Comparison of ENCODE assay signal across 11 cellular contexts in genomic region chr14:52801014-52801708, GRCh38. TPM values are rescaled to one million over a fixed set of nuclear protein-coding genes. Genes with fewer than 3 reads are reported as not detected.
DNase-seq lines count a peak whose midpoint lies in the region; ATAC-seq, FAIRE-seq and TF ChIP-seq lines count a peak whose summit lies in the region.
"Had no signal": no experiment of that assay in that cellular context is flagged by ENCODE, and none has a peak within 500 bp of the region (broad histone marks: within the 10 kb centered on the region; RNA-seq: fewer than 3 reads in every experiment).

No MANE protein-coding gene starts in this region.

- H3K9ac ChIP-seq in GM12878 (ENCODE audit: control insufficient read depth, insufficient read depth, low read length), result no peak overlapping the region

- no peaks in the 10 kb centered on the region for H3K27me3 Mint-ChIP-seq in MCF 10A (ENCODE audit: insufficient read depth, unreplicated experiment)

- ATAC-seq in GM12878, result peak; percentile 46
- no peak for ATAC-seq in HG02610 (IDR thresholded peaks at IDR 0.05; ENCODE audit: unreplicated experiment)
- ATAC-seq in GM21825 (IDR thresholded peaks at IDR 0.05; ENCODE audit: unreplicated experiment), result no peak
- ATAC-seq: psoas muscle had no signal

- TF ChIP-seq RAD21 in GM12878 (IDR thresholded peaks at IDR 0.05; ENCODE audit: insufficient read depth, low read depth, low read length), result no peak

- in situ Hi-C loops in GM12878 (cut with MboI), result no loop called here

- TF ChIP-seq EP300 in GM12878 (IDR thresholded peaks at IDR 0.05; ENCODE audit: borderline replicate concordance in 1 of 2, control insufficient read depth in 1 of 2, low read depth in 2 of 2, low read length in 2 of 2), result no peak

- H3K27ac Mint-ChIP-seq in MCF 10A (ENCODE audit: low read depth, unreplicated experiment), result peak overlapping the region; percentile 58
- H3K27ac Mint-ChIP-seq: stimulated activated naive CD8-positive, alpha-beta T cell treated with anti-CD3 and anti-CD28 coated beads, Interleukin-15, Interleukin-2, amounts not matched to agents 100 ng/mL and 50 ng/mL, for 24 hours had no signal

- RAD21 ChIA-PET in GM12878 (lab: Charles Lee; ENCODE audit: unreplicated experiment), result no interaction called here

- H3F3A ChIP-seq in PC-9 (ENCODE audit: insufficient read depth, low read depth), result no peaks in the 10 kb centered on the region

- no peaks in the 10 kb centered on the region for H4K20me1 ChIP-seq in GM12878 (ENCODE audit: control insufficient read depth, insufficient read depth)
- no peaks in the 10 kb centered on the region for H4K20me1 ChIP-seq in PC-9 (ENCODE audit: insufficient read depth)

- H3K36me3 ChIP-seq in breast epithelium (no peaks in the 10 kb centered on the region), GM12878 (ENCODE audit: control insufficient read depth in 2 of 2, insufficient read depth in 2 of 2, low read length in 1 of 2) (no peaks in the 10 kb centered on the region), uterus (no peaks in the 10 kb centered on the region), PC-9 (ENCODE audit: low read depth) (no peaks in the 10 kb centered on the region)

- 80% methylated on average over 5 of the region's 5 CpGs for WGBS in GM12878 (ENCODE audit: insufficient coverage, insufficient replicate concordance, low lambda C conversion rate, missing lambda C conversion rate)

- FAIRE-seq in GM12878 (lab: Jason Lieb, UNC), result no peak

- H3K9me3 ChIP-seq in breast epithelium (no peaks in the 10 kb centered on the region), GM12878 (replicated peaks; ENCODE audit: control insufficient read depth, insufficient read depth, low read length) (0 out of 3 replicates have a peak, but pooled peaks cover 2% of the 10 kb centered on the region), uterus (no peaks in the 10 kb centered on the region), PC-9 (ENCODE audit: insufficient read depth, low read depth) (no peaks in the 10 kb centered on the region)
- H3K9me3 ChIP-seq: psoas muscle had no signal

- CTCF ChIA-PET in MCF 10A (lab: Yijun Ruan, JAX), result interaction anchor here (0.6 to 1.4 kb wide), 3 partner anchors 22 to 552 kb away, joined by 3 to 4 read pairs (median 4); no protein-coding TSS in a partner anchor
- CTCF ChIA-PET in GM12878 (lab: Yijun Ruan, JAX), result interaction anchor here (0.9 to 1.6 kb wide), 2 partner anchors 254 to 504 kb away, joined by 3 to 5 read pairs; no protein-coding TSS in a partner anchor
- CTCF ChIA-PET in PC-9 (lab: Charles Lee), result interaction anchor here (0.6 kb wide), 1 partner anchor 164 kb away, joined by 24 read pairs; no protein-coding TSS in a partner anchor

- H3K27me3 ChIP-seq in breast epithelium, result no peaks in the 10 kb centered on the region
- no peaks in the 10 kb centered on the region for H3K27me3 ChIP-seq in GM12878 (replicated peaks in 1 of 2; ENCODE audit: control insufficient read depth in 2 of 2, insufficient read depth in 2 of 2, low read length in 1 of 2)
- no peaks in the 10 kb centered on the region for H3K27me3 ChIP-seq in uterus
- no peaks in the 10 kb centered on the region for H3K27me3 ChIP-seq in PC-9 (ENCODE audit: insufficient read depth, low read depth)

- intact Hi-C loops in MCF 10A (cut with micrococcal nuclease) (no loop called here), breast epithelium (cut with DNase I; ENCODE audit: low total_unique reads) (no loop called here), GM12878 (cut with micrococcal nuclease; ENCODE audit: unreplicated experiment) (no loop called here), uterus (cut with DNase I; ENCODE audit: low total_unique reads) (no loop called here), PC-9 (cut with micrococcal nuclease; ENCODE audit: unreplicated experiment) (no loop called here)

- H3K27ac ChIP-seq in breast epithelium (no peak overlapping the region), GM12878 (ENCODE audit: control insufficient read depth, insufficient read depth) (no peak overlapping the region), uterus (peak overlapping the region; percentile 27 to 59), PC-9 (no peak overlapping the region)
- H3K27ac ChIP-seq: HL-60, psoas muscle had no signal

- no peaks in the 10 kb centered on the region for H3K36me3 Mint-ChIP-seq in MCF 10A (ENCODE audit: insufficient read depth, unreplicated experiment)

- no peak overlapping the region for H3K4me3 Mint-ChIP-seq in MCF 10A (ENCODE audit: unreplicated experiment)
- H3K4me3 Mint-ChIP-seq: stimulated activated naive CD8-positive, alpha-beta T cell treated with anti-CD3 and anti-CD28 coated beads, Interleukin-15, Interleukin-2, amounts not matched to agents 100 ng/mL and 50 ng/mL, for 24 hours had no signal

- H3K4me1 ChIP-seq in breast epithelium, result no peaks in the 10 kb centered on the region
- H3K4me1 ChIP-seq in GM12878 (ENCODE audit: control insufficient read depth, insufficient read depth, low read length), result no peaks in the 10 kb centered on the region
- H3K4me1 ChIP-seq in uterus, result no peaks in the 10 kb centered on the region
- no peaks in the 10 kb centered on the region for H3K4me1 ChIP-seq in PC-9 (replicated peaks; ENCODE audit: insufficient read depth)
- H3K4me1 ChIP-seq: psoas muscle had no signal

- SMC1A ChIA-PET in GM12878 (lab: Charles Lee; ENCODE audit: uncharacterized antibody, unreplicated experiment), result interaction anchor here (1.2 kb wide), 1 partner anchor 14 kb away, joined by 4 read pairs; no protein-coding TSS in a partner anchor

- TF ChIP-seq CTCF in MCF 10A (IDR thresholded peaks at IDR 0.05; ENCODE audit: unreplicated experiment) (no peak), breast epithelium (IDR thresholded peaks at IDR 0.05) (no peak), GM12878 (IDR thresholded peaks at IDR 0.05 in 2 of 3, conservative IDR thresholded peaks at IDR 0.05 in 1 of 3; ENCODE audit: control insufficient read depth in 2 of 3, extremely low read depth in 1 of 3, insufficient read depth in 1 of 3, low read depth in 3 of 3, low read length in 3 of 3) (no peak), uterus (IDR thresholded peaks at IDR 0.05) (no peak), PC-9 (conservative IDR thresholded peaks at IDR 0.05) (no peak)

- H3K9me3 Mint-ChIP-seq in MCF 10A (ENCODE audit: unreplicated experiment), result peaks cover 8% of the 10 kb centered on the region
- H3K9me3 Mint-ChIP-seq: stimulated activated naive CD8-positive, alpha-beta T cell treated with anti-CD3 and anti-CD28 coated beads, Interleukin-15, Interleukin-2, amounts not matched to agents 100 ng/mL and 50 ng/mL, for 24 hours had no signal

- H3K4me2 ChIP-seq in GM12878 (ENCODE audit: control insufficient read depth, insufficient read depth), result no peak overlapping the region
- H3K4me2 ChIP-seq in PC-9, result no peak overlapping the region

- TF ChIP-seq POLR2A in breast epithelium (IDR thresholded peaks at IDR 0.05) (no peak), GM12878 (IDR thresholded peaks at IDR 0.05; ENCODE audit: low read depth, low read length) (no peak), uterus (IDR thresholded peaks at IDR 0.05) (no peak)

- DNase-seq in MCF 10A (ENCODE audit: unreplicated experiment) (peak; percentile 13), breast epithelium (ENCODE audit: low spot score in 2 of 2) (no peak), GM12878 (ENCODE audit: low read depth, low spot score) (no peak), kidney tubule cell (ENCODE audit: low spot score) (peak; percentile 96), uterus (no peak), PC-9 (no peak)

- no TSS peak for BruUV-seq in MCF 10A (replicated peaks; lab: Mats Ljungman, UMichigan)
- BruUV-seq in GM12878 (replicated peaks; lab: Mats Ljungman, UMichigan), result no TSS peak
- no TSS peak for BruUV-seq in PC-9 (replicated peaks; lab: Mats Ljungman, UMichigan)

- H3K9me2 ChIP-seq in PC-9 (ENCODE audit: insufficient read depth), result no peaks in the 10 kb centered on the region

- H3K79me2 ChIP-seq in GM12878 (ENCODE audit: control insufficient read depth, insufficient read depth, low read length) (no peaks in the 10 kb centered on the region), PC-9 (ENCODE audit: low read depth) (no peaks in the 10 kb centered on the region)

- H3K4me3 ChIP-seq in breast epithelium, result no peak overlapping the region
- H3K4me3 ChIP-seq in GM12878, result no peak overlapping the region
- no peak overlapping the region for H3K4me3 ChIP-seq in uterus
- H3K4me3 ChIP-seq in PC-9, result no peak overlapping the region
- H3K4me3 ChIP-seq: psoas muscle had no signal

- H2AFZ ChIP-seq in GM12878 (ENCODE audit: control insufficient read depth, low read depth, low read length) (no peak overlapping the region), PC-9 (no peak overlapping the region)

- peaks cover 18% of the 10 kb centered on the region for H3K4me1 Mint-ChIP-seq in MCF 10A (ENCODE audit: insufficient read depth, unreplicated experiment)

- POLR2A ChIA-PET in MCF 10A (lab: Yijun Ruan, JAX), result interaction anchor here (0.6 to 2.1 kb wide), 4 partner anchors 10 to 1596 kb away, joined by 3 to 12 read pairs (median 3); partner anchors contain the start of genes CDKN3 and GNPNAT1
- POLR2A ChIA-PET in GM12878 (lab: Charles Lee), result no interaction called here
- POLR2A ChIA-PET in PC-9 (lab: Charles Lee; ENCODE audit: unreplicated experiment), result interaction anchor here (0.6 kb wide), 1 partner anchor 271 kb away, joined by 8 read pairs; no protein-coding TSS in a partner anchor

TF ChIP-seq in GM12878, 131 proteins besides CTCF, POLR2A, EP300 and RAD21 (continues in another document):
- TF ChIP-seq NRF1 (conservative IDR thresholded peaks at IDR 0.05; ENCODE audit: low read depth, low read length) (no peak), IKZF1 (conservative IDR thresholded peaks at IDR 0.05) (no peak), HDAC2 (IDR thresholded peaks at IDR 0.05) (no peak)

RNA-seq across cellular contexts. Expression of gene GNPNAT1, which starts 9.8 kb away (rescaled TPM):
- total RNA-seq in MCF 10A (2022), result 39.2 and 58.8 TPM in 2 replicates
- total RNA-seq in breast epithelium, result 10 to 100 TPM; 13.1 to 21.2 (median 18.7) TPM
- 6.5 and 6.7 TPM in 2 replicates for total RNA-seq in GM12878 (2013; cell fraction: nucleolus; rRNA removed)
- total RNA-seq in GM12878 (2014; rRNA removed), result 20.2 and 20.3 TPM in 2 replicates
- 27.8 and 28.3 TPM in 2 replicates for total RNA-seq in GM12878 (2014; rRNA removed; fragmentation: Illumina TruSeq; extraction: Trizol)
- 24.9 and 28.2 TPM in 2 replicates for total RNA-seq in GM12878 (2021)
- polyA plus RNA-seq in GM12878 (2011; ENCODE audit: low read depth), result 6.5 TPM
- 18.9 and 27.1 TPM in 2 replicates for polyA plus RNA-seq in GM12878 (2011; rRNA removed)
- polyA plus RNA-seq in GM12878 (2011; cell fraction: cytosol; rRNA removed), result 10.9 and 12.5 TPM in 2 replicates
- 2.8 and 15.7 TPM in 2 replicates for polyA plus RNA-seq in GM12878 (2011; cell fraction: nucleus; rRNA removed)
- polyA plus RNA-seq in GM12878 (2012), result 10.7 and 11.8 TPM in 2 replicates
- 30.7 and 35.4 TPM in 2 replicates for polyA plus RNA-seq in GM12878 (2014; fragmentation: Illumina TruSeq; extraction: Trizol)
- 10 to 100 TPM; 23.4 to 29.1 TPM for polyA plus RNA-seq in GM12878 (2014; fragmentation: Nextera tagmentation; extraction: Ambion mirVana)
- polyA plus RNA-seq in GM12878 (2014; rRNA removed), result 19.8 and 20.2 TPM in 2 replicates
- polyA plus RNA-seq in GM12878 (2016; fragmentation: Nextera tagmentation; extraction: Ambion mirVana), result 10 to 100 TPM; 50.4 to 52.6 TPM
- polyA minus RNA-seq in GM12878 (2011; rRNA and poly(A)+ RNA removed), result 7.5 and 8.0 TPM in 2 replicates
- polyA minus RNA-seq in GM12878 (2011; cell fraction: cytosol; rRNA and poly(A)+ RNA removed), result 6.4 and 7.9 TPM in 2 replicates
- 4.7 and 4.9 TPM in 2 replicates for polyA minus RNA-seq in GM12878 (2011; cell fraction: nucleus; rRNA and poly(A)+ RNA removed)
- 10 to 100 TPM in 3 of 4 donors, 1 to 10 TPM in 1; 3.8 to 26.8 (median 15.3) TPM for total RNA-seq in uterus
- 43.2 and 45.2 TPM in 2 replicates for total RNA-seq in PC-9 (2021)

Comparison
In these comparisons a context has a peak if more than half of its experiments do, and no peak if none do; other contexts are left out.
1. DNase-seq: peak in MCF 10A (single experiment) and kidney tubule cell (single experiment); none in breast epithelium (0 of 2), GM12878 (single experiment), uterus (0 of 2) and PC-9 (0 of 2).
2. H3K27ac ChIP-seq: peak in uterus (2 of 2); none in breast epithelium (0 of 2), GM12878 (single experiment) and PC-9 (single experiment).